In genomic region chr12:321606-322326, GRCh38 we compare ENCODE assay signal across 12 cellular contexts. TPM values are rescaled to one million over a fixed set of nuclear protein-coding genes. Genes with fewer than 3 reads are reported as not detected.
DNase-seq lines count a peak whose midpoint lies in the region; ATAC-seq, FAIRE-seq and TF ChIP-seq lines count a peak whose summit lies in the region.
"Had no signal": no experiment of that assay in that cellular context is flagged by ENCODE, and none has a peak within 500 bp of the region (broad histone marks: within the 10 kb centered on the region; RNA-seq: fewer than 3 reads in every experiment).

No MANE protein-coding gene starts in this region.

- H3F3A ChIP-seq in neural cell (ENCODE audit: insufficient read depth, low read length, poor library complexity, severe bottlenecking): no peaks in the 10 kb centered on the region

- TF ChIP-seq RAD21 in neural cell (conservative IDR thresholded peaks at IDR 0.05): peak; percentile 74

- H3K4me3 ChIP-seq in bronchial epithelial cell (ENCODE audit: low read depth, low read length) (no peak overlapping the region), neural cell (ENCODE audit: low read length) (no peak overlapping the region)
- H3K4me3 ChIP-seq: GM12878 had no signal

- peak; percentile 13 for TF ChIP-seq CTCF in bronchial epithelial cell (IDR thresholded peaks at IDR 0.05; ENCODE audit: insufficient read depth, low read length, severe bottlenecking)
- TF ChIP-seq CTCF in neural cell (IDR thresholded peaks at IDR 0.05; ENCODE audit: poor library complexity, severe bottlenecking): peak; percentile 69

- H3K9me3 Mint-ChIP-seq in activated CD4-positive, alpha-beta T cell treated with anti-CD3 and anti-CD28 coated beads, Interleukin-2, amount 10 ng/mL, durations not matched to agents 24 days and 14 days: no peaks in the 10 kb centered on the region
- H3K9me3 Mint-ChIP-seq: natural killer cell treated with Interleukin-12 subunit alpha and Interleukin-12 subunit beta and Interleukin-15 and Interleukin-18, amount 100 ng/mL, for 72 hours had no signal

- no peaks in the 10 kb centered on the region for H4K20me1 ChIP-seq in neural cell (ENCODE audit: insufficient read depth)

- no peak overlapping the region for H3K27ac Mint-ChIP-seq in activated CD4-positive, alpha-beta T cell treated with anti-CD3 and anti-CD28 coated beads, Interleukin-2, amount 10 ng/mL, durations not matched to agents 24 days and 14 days

- no peak overlapping the region for H3K9ac ChIP-seq in neural cell (ENCODE audit: low read length)

- H3K4me2 ChIP-seq in neural cell (ENCODE audit: low read length): no peak overlapping the region

- intact Hi-C loops in activated CD4-positive, alpha-beta T cell treated with anti-CD3 and anti-CD28 coated beads, Interleukin-2, amount 10 ng/mL, durations not matched to agents 24 days and 14 days (cut with micrococcal nuclease): no loop called here

- no peak overlapping the region for H3K4me3 Mint-ChIP-seq in activated CD4-positive, alpha-beta T cell treated with anti-CD3 and anti-CD28 coated beads, Interleukin-2, amount 10 ng/mL, durations not matched to agents 24 days and 14 days
- H3K4me3 Mint-ChIP-seq: natural killer cell treated with Interleukin-12 subunit alpha and Interleukin-12 subunit beta and Interleukin-15 and Interleukin-18, amount 100 ng/mL, for 72 hours had no signal

- peaks cover 59% of the 10 kb centered on the region for H3K36me3 Mint-ChIP-seq in activated CD4-positive, alpha-beta T cell treated with anti-CD3 and anti-CD28 coated beads, Interleukin-2, amount 10 ng/mL, durations not matched to agents 24 days and 14 days (ENCODE audit: low read depth)

- H3K36me3 ChIP-seq in bronchial epithelial cell (ENCODE audit: control insufficient read depth, insufficient read depth, low read length) (peaks cover 13% of the 10 kb centered on the region), neural cell (ENCODE audit: insufficient read depth, low read length) (peaks cover 16% of the 10 kb centered on the region)

- DNase-seq in NCI-H2081 (lab: John Stamatoyannopoulos, UW): peak; percentile 11 to 23
- DNase-seq in NCI-H2081 treated with DMSO at 0.1 percent for 48 hours (lab: John Stamatoyannopoulos, UW): no peak
- DNase-seq in M059J (ENCODE audit: low read depth): peak; percentile 9
- DNase-seq in bronchial epithelial cell (ENCODE audit: low read depth): peak; percentile 35
- DNase-seq in germinal center (ENCODE audit: low spot score): no peak
- no peak for DNase-seq in activated CD4-positive, alpha-beta T cell treated with anti-CD3 and anti-CD28 coated beads, Interleukin-2, amount 10 ng/mL, durations not matched to agents 24 days and 14 days
- DNase-seq: GOT3, SHP77 treated with DMSO at 0.1 percent for 48 hours had no signal

- no peaks in the 10 kb centered on the region for H3K9me3 ChIP-seq in neural cell (ENCODE audit: low read length)

- FAIRE-seq in bronchial epithelial cell (lab: Jason Lieb, UNC): no peak
- FAIRE-seq: GM12878 had no signal

- H3K27me3 Mint-ChIP-seq in activated CD4-positive, alpha-beta T cell treated with anti-CD3 and anti-CD28 coated beads, Interleukin-2, amount 10 ng/mL, durations not matched to agents 24 days and 14 days: no peaks in the 10 kb centered on the region
- H3K27me3 Mint-ChIP-seq: natural killer cell treated with Interleukin-12 subunit alpha and Interleukin-12 subunit beta and Interleukin-15 and Interleukin-18, amount 100 ng/mL, for 72 hours had no signal

- ATAC-seq in GM18870 (IDR thresholded peaks at IDR 0.05; ENCODE audit: unreplicated experiment): no peak
- ATAC-seq: GM12878; natural killer cell treated with Interleukin-12 subunit alpha and Interleukin-12 subunit beta and Interleukin-15 and Interleukin-18, amount 100 ng/mL, for 72 hours had no signal

- H3K27ac ChIP-seq in neural cell (ENCODE audit: low read length): no peak overlapping the region

- no peak for TF ChIP-seq EP300 in neural cell (conservative IDR thresholded peaks at IDR 0.05; ENCODE audit: poor library complexity, severe bottlenecking)

- H3K79me2 ChIP-seq in neural cell (replicated peaks; ENCODE audit: insufficient read depth, low read length): no peaks in the 10 kb centered on the region

- H3K27me3 ChIP-seq in bronchial epithelial cell (ENCODE audit: control insufficient read depth, insufficient read depth, low read length): no peaks in the 10 kb centered on the region
- no peaks in the 10 kb centered on the region for H3K27me3 ChIP-seq in neural cell (ENCODE audit: insufficient read depth, low read depth, low read length)

- no peak overlapping the region for H2AFZ ChIP-seq in neural cell (ENCODE audit: low read depth, low read length)

- H3K4me1 Mint-ChIP-seq in activated CD4-positive, alpha-beta T cell treated with anti-CD3 and anti-CD28 coated beads, Interleukin-2, amount 10 ng/mL, durations not matched to agents 24 days and 14 days: peaks cover 10% of the 10 kb centered on the region

- no peaks in the 10 kb centered on the region for H3K9me2 ChIP-seq in neural cell (ENCODE audit: insufficient read depth, low read length)

TF ChIP-seq in neural cell, 6 proteins besides CTCF, POLR2A, EP300 and RAD21:
- no peak for TF ChIP-seq POLR2AphosphoS5 (IDR thresholded peaks at IDR 0.05)
- TF ChIP-seq SMC3 (conservative IDR thresholded peaks at IDR 0.05; ENCODE audit: poor library complexity): peak; percentile 78

RNA-seq across cellular contexts. Expression of gene SLC6A13, which starts 59.1 kb away (rescaled TPM):
- total RNA-seq in M059J (2014; rRNA removed; shearing (Covaris generic)): not detected in 2 replicates
- total RNA-seq in bronchial epithelial cell: 0.64 and 0.79 TPM in 2 replicates
- polyA plus RNA-seq in neural cell: 1.4 and 1.6 TPM in 2 replicates
- 2.2 TPM in 2 replicates for polyA minus RNA-seq in neural cell
- not detected in 2 replicates for total RNA-seq in activated CD4-positive, alpha-beta T cell treated with anti-CD3 and anti-CD28 coated beads, Interleukin-2, amount 10 ng/mL, durations not matched to agents 24 days and 14 days

Comparison
In these comparisons a context has a peak if more than half of its experiments do, and no peak if none do; other contexts are left out.
1. DNase-seq: peak in NCI-H2081 (2 of 2), M059J (single experiment) and bronchial epithelial cell (single experiment); none in NCI-H2081 treated with DMSO at 0.1 percent for 48 hours (single experiment), germinal center (single experiment) and activated CD4-positive, alpha-beta T cell treated with anti-CD3 and anti-CD28 coated beads, Interleukin-2, amount 10 ng/mL, durations not matched to agents 24 days and 14 days (single experiment).